Comparison of ENCODE assay signal across 25 cellular contexts in genomic region chr12:115233891-115234543, GRCh38.
"Had no signal": no experiment of that assay in that cellular context is flagged by ENCODE, and none has a peak within 500 bp of the region (broad histone marks: within the 10 kb centered on the region; RNA-seq: fewer than 3 reads in every experiment).

No MANE protein-coding gene starts in this region.

- H3K27me3 Mint-ChIP-seq: activated B cell treated with CpG ODN at 0.5 μM for 24 hours; activated naive CD8-positive, alpha-beta T cell treated with anti-CD3 and anti-CD28 coated beads, Interleukin-2, amount 10 ng/mL, durations not matched to agents 7 days and 5 days; memory B cell had no signal

- H3K36me3 ChIP-seq: colonic mucosa, esophagus squamous epithelium, heart right ventricle, right lobe of liver, thoracic aorta, vagina had no signal

- H3K36me3 Mint-ChIP-seq: activated naive CD8-positive, alpha-beta T cell treated with anti-CD3 and anti-CD28 coated beads, Interleukin-2, amount 10 ng/mL, durations not matched to agents 7 days and 5 days; memory B cell; naive thymus-derived CD4-positive, alpha-beta T cell; type B pancreatic cell had no signal

- H3K4me3 Mint-ChIP-seq: activated B cell treated with CpG ODN at 0.5 μM for 24 hours; activated naive CD4-positive, alpha-beta T cell treated with anti-CD3 and anti-CD28 coated beads for 36 hours; activated naive CD8-positive, alpha-beta T cell treated with anti-CD3 and anti-CD28 coated beads, Interleukin-2, amount 10 ng/mL, durations not matched to agents 7 days and 5 days; memory B cell; naive thymus-derived CD4-positive, alpha-beta T cell; neural crest cell; type B pancreatic cell had no signal

- H3K4me1 ChIP-seq: colonic mucosa, esophagus squamous epithelium, heart right ventricle, right lobe of liver, vagina had no signal

- FAIRE-seq: bronchial epithelial cell had no signal

- DNase-seq: activated B cell treated with CpG ODN at 0.5 μM for 24 hours; activated CD4-positive, alpha-beta T cell treated with anti-CD3 and anti-CD28 coated beads for 4 hours; activated CD4-positive, alpha-beta T cell treated with anti-CD3 and anti-CD28 coated beads, Interleukin-2, amount 50 U/mL, for 48 hours; activated naive CD4-positive, alpha-beta T cell treated with anti-CD3 and anti-CD28 coated beads for 36 hours; activated naive CD8-positive, alpha-beta T cell treated with anti-CD3 and anti-CD28 coated beads, Interleukin-2, amount 10 ng/mL, durations not matched to agents 7 days and 5 days; activated T-cell treated with anti-CD3 and anti-CD28 coated beads, Interleukin-2, amount 50 U/mL, for 48 hours; amniotic stem cell; colonic mucosa; esophagus squamous epithelium; heart right ventricle; naive thymus-derived CD4-positive, alpha-beta T cell; posterior cingulate gyrus; right lobe of liver; stimulated activated CD4-positive, alpha-beta T cell treated with anti-CD3 and anti-CD28 coated beads, Interleukin-15, amount 100 ng/mL, for 24 hours; stimulated activated CD4-positive, alpha-beta T cell treated with anti-CD3 and anti-CD28 coated beads, Interleukin-2, amount 100 ng/mL, for 48 hours; stimulated activated CD8-positive, alpha-beta memory T cell treated with anti-CD3 and anti-CD28 coated beads, Interleukin-4, amount 100 ng/mL, for 48 hours; stimulated activated naive CD4-positive, alpha-beta T cell treated with Interleukin-2 at 50 U/mL for 16 hours; T-helper 1 cell had no signal

- H3K27ac Mint-ChIP-seq: activated B cell treated with CpG ODN at 0.5 μM for 24 hours; activated naive CD4-positive, alpha-beta T cell treated with anti-CD3 and anti-CD28 coated beads for 36 hours; activated naive CD8-positive, alpha-beta T cell treated with anti-CD3 and anti-CD28 coated beads, Interleukin-2, amount 10 ng/mL, durations not matched to agents 7 days and 5 days; memory B cell; naive thymus-derived CD4-positive, alpha-beta T cell; type B pancreatic cell had no signal

- H3K9me3 ChIP-seq: colonic mucosa, esophagus squamous epithelium, right lobe of liver, thoracic aorta, vagina had no signal

- H3K27ac ChIP-seq: colonic mucosa, esophagus squamous epithelium, heart right ventricle, right lobe of liver, skin epidermis, thoracic aorta, vagina had no signal

- H3K27me3 ChIP-seq: colonic mucosa, right lobe of liver, vagina had no signal

- H3K4me1 Mint-ChIP-seq: activated B cell treated with CpG ODN at 0.5 μM for 24 hours; activated naive CD8-positive, alpha-beta T cell treated with anti-CD3 and anti-CD28 coated beads, Interleukin-2, amount 10 ng/mL, durations not matched to agents 7 days and 5 days; memory B cell; naive thymus-derived CD4-positive, alpha-beta T cell; neural crest cell had no signal

- ATAC-seq: heart right ventricle; naive thymus-derived CD4-positive, alpha-beta T cell; right lobe of liver had no signal

- H3K4me3 ChIP-seq: colonic mucosa, esophagus squamous epithelium, heart right ventricle, right lobe of liver, skin epidermis, thoracic aorta, vagina had no signal

- H3K9me3 Mint-ChIP-seq: activated B cell treated with CpG ODN at 0.5 μM for 24 hours; activated naive CD4-positive, alpha-beta T cell treated with anti-CD3 and anti-CD28 coated beads for 36 hours; neural crest cell had no signal
